3 cellular contexts compared by ENCODE assay signal in genomic region chr12:29508949-29509348, GRCh38.
"Had no signal": no experiment of that assay in that cellular context is flagged by ENCODE, and none has a peak within 500 bp of the region (broad histone marks: within the 10 kb centered on the region; RNA-seq: fewer than 3 reads in every experiment).

No MANE protein-coding gene starts in this region.

- DNase-seq: GDM1, GF-D8 had no signal

- H3K4me3 ChIP-seq: GM12878 had no signal
